Comparison of ENCODE assay signal across 23 cellular contexts in genomic region chr12:104976703-104977102, GRCh38.
"Had no signal": no experiment of that assay in that cellular context is flagged by ENCODE, and none has a peak within 500 bp of the region (broad histone marks: within the 10 kb centered on the region; RNA-seq: fewer than 3 reads in every experiment).

No MANE protein-coding gene starts in this region.

- H3K27me3 Mint-ChIP-seq: activated naive CD8-positive, alpha-beta T cell treated with anti-CD3 and anti-CD28 coated beads, Interleukin-2, amount 50 U/mL, for 24 hours; stimulated activated naive B cell treated with anti-CD40 and anti-IgM and Interleukin-4, amounts not matched to agents 10 μg/mL and 1 μg/mL and 100 μg/mL, for 72 hours; type B pancreatic cell had no signal

- H3K4me1 Mint-ChIP-seq: activated CD4-positive, alpha-beta T cell treated with anti-CD3 and anti-CD28 coated beads, Interleukin-2, amount 10 ng/mL, durations not matched to agents 7 days and 5 days had no signal

- H3K27ac Mint-ChIP-seq: activated CD4-positive, alpha-beta T cell treated with anti-CD3 and anti-CD28 coated beads, Interleukin-2, amount 10 ng/mL, durations not matched to agents 7 days and 5 days; activated CD8-positive, alpha-beta T cell treated with anti-CD3 and anti-CD28 coated beads, Interleukin-2, amount 10 ng/mL, durations not matched to agents 7 days and 5 days; activated naive CD8-positive, alpha-beta T cell treated with anti-CD3 and anti-CD28 coated beads, Interleukin-2, amount 50 U/mL, for 24 hours; activated T-helper 1 cell treated with anti-CD3 and anti-CD28 coated beads, Interleukin-12 subunit alpha, Interleukin-12 subunit beta, Interleukin-2, Interleukin-4 antibody, amounts not matched to agents 30 ng/mL and 10 ng/mL and 1 ng/mL, durations not matched to agents 14 hours and 24 hours and 36 hours; mesothelial cell of epicardium; naive thymus-derived CD8-positive, alpha-beta T cell; stimulated activated naive B cell treated with anti-CD40 and anti-IgM and Interleukin-4, amounts not matched to agents 10 μg/mL and 1 μg/mL and 100 μg/mL, for 72 hours; type B pancreatic cell had no signal

- H3K36me3 ChIP-seq: gastrocnemius medialis, left ventricle myocardium inferior, prostate gland, vagina had no signal

- H3K9me3 ChIP-seq: body of pancreas, gastrocnemius medialis, left ventricle myocardium inferior, prostate gland, testis, vagina had no signal

- ATAC-seq: activated CD8-positive, alpha-beta T cell treated with anti-CD3 and anti-CD28 coated beads, Interleukin-2, amount 10 ng/mL, durations not matched to agents 7 days and 5 days; activated naive CD8-positive, alpha-beta T cell treated with anti-CD3 and anti-CD28 coated beads, Interleukin-2, amount 50 U/mL, for 24 hours; body of pancreas; gastrocnemius medialis; naive thymus-derived CD8-positive, alpha-beta T cell; stimulated activated naive B cell treated with anti-CD40 and anti-IgM and Interleukin-4, amounts not matched to agents 10 μg/mL and 1 μg/mL and 100 μg/mL, for 72 hours had no signal

- H3K4me3 Mint-ChIP-seq: activated CD4-positive, alpha-beta T cell treated with anti-CD3 and anti-CD28 coated beads, Interleukin-2, amount 10 ng/mL, durations not matched to agents 7 days and 5 days; activated CD8-positive, alpha-beta T cell treated with anti-CD3 and anti-CD28 coated beads, Interleukin-2, amount 10 ng/mL, durations not matched to agents 7 days and 5 days; activated naive CD8-positive, alpha-beta T cell treated with anti-CD3 and anti-CD28 coated beads, Interleukin-2, amount 50 U/mL, for 24 hours; activated T-helper 1 cell treated with anti-CD3 and anti-CD28 coated beads, Interleukin-12 subunit alpha, Interleukin-12 subunit beta, Interleukin-2, Interleukin-4 antibody, amounts not matched to agents 30 ng/mL and 10 ng/mL and 1 ng/mL, durations not matched to agents 14 hours and 24 hours and 36 hours; mesothelial cell of epicardium; naive thymus-derived CD8-positive, alpha-beta T cell; stimulated activated naive B cell treated with anti-CD40 and anti-IgM and Interleukin-4, amounts not matched to agents 10 μg/mL and 1 μg/mL and 100 μg/mL, for 72 hours; type B pancreatic cell had no signal

- H3K27ac ChIP-seq: body of pancreas, gastrocnemius medialis, left ventricle myocardium inferior, prostate gland, testis, vagina had no signal

- H3K4me1 ChIP-seq: body of pancreas, gastrocnemius medialis, left ventricle myocardium inferior, prostate gland, testis, vagina had no signal

- H3K36me3 Mint-ChIP-seq: mesothelial cell of epicardium; naive thymus-derived CD8-positive, alpha-beta T cell; stimulated activated naive B cell treated with anti-CD40 and anti-IgM and Interleukin-4, amounts not matched to agents 10 μg/mL and 1 μg/mL and 100 μg/mL, for 72 hours; type B pancreatic cell had no signal

- H3K27me3 ChIP-seq: body of pancreas, gastrocnemius medialis, testis, vagina had no signal

- H3K9me3 Mint-ChIP-seq: activated CD4-positive, alpha-beta T cell treated with anti-CD3 and anti-CD28 coated beads, Interleukin-2, amount 10 ng/mL, durations not matched to agents 7 days and 5 days; activated naive CD8-positive, alpha-beta T cell treated with anti-CD3 and anti-CD28 coated beads, Interleukin-2, amount 50 U/mL, for 24 hours; activated T-helper 1 cell treated with anti-CD3 and anti-CD28 coated beads, Interleukin-12 subunit alpha, Interleukin-12 subunit beta, Interleukin-2, Interleukin-4 antibody, amounts not matched to agents 30 ng/mL and 10 ng/mL and 1 ng/mL, durations not matched to agents 14 hours and 24 hours and 36 hours; naive thymus-derived CD8-positive, alpha-beta T cell; stimulated activated naive B cell treated with anti-CD40 and anti-IgM and Interleukin-4, amounts not matched to agents 10 μg/mL and 1 μg/mL and 100 μg/mL, for 72 hours; type B pancreatic cell had no signal

- DNase-seq: activated CD4-positive, alpha-beta T cell treated with anti-CD3 and anti-CD28 coated beads, Interleukin-2, amount 10 ng/mL, durations not matched to agents 7 days and 5 days; activated CD4-positive, CD25-positive, alpha-beta regulatory T cell; activated CD8-positive, alpha-beta T cell treated with anti-CD3 and anti-CD28 coated beads, Interleukin-2, amount 10 ng/mL, durations not matched to agents 7 days and 5 days; activated gamma-delta T cell; activated naive CD4-positive, alpha-beta T cell treated with anti-CD3 and anti-CD28 coated beads, Interleukin-2, amount 50 U/mL, for 16 hours; activated naive CD8-positive, alpha-beta T cell treated with anti-CD3 and anti-CD28 coated beads, Interleukin-2, amount 50 U/mL, for 24 hours; effector CD8-positive, alpha-beta T cell; gastrocnemius medialis; head of caudate nucleus; hypothalamus; left ventricle myocardium inferior; naive thymus-derived CD8-positive, alpha-beta T cell; stimulated activated CD4-positive, alpha-beta T cell treated with anti-CD3 and anti-CD28 coated beads, Interleukin-2, amount 100 ng/mL, for 48 hours; stimulated activated CD8-positive, alpha-beta memory T cell treated with anti-CD3 and anti-CD28 coated beads, Interleukin-4, amount 100 ng/mL, for 48 hours; stimulated activated naive B cell treated with anti-CD40 and anti-IgM and Interleukin-4, amounts not matched to agents 10 μg/mL and 1 μg/mL and 100 μg/mL, for 72 hours; T-helper 9 cell; testis had no signal

- H3K4me3 ChIP-seq: body of pancreas, gastrocnemius medialis, left ventricle myocardium inferior, prostate gland, testis, vagina had no signal
